Comparison of ENCODE assay signal across 8 cellular contexts in genomic region chr6:34243901-34244884, GRCh38. TPM values are rescaled to one million over a fixed set of nuclear protein-coding genes. Genes with fewer than 3 reads are reported as not detected.
DNase-seq lines count a peak whose midpoint lies in the region; ATAC-seq and TF ChIP-seq lines count a peak whose summit lies in the region.

No MANE protein-coding gene starts in this region.

- H3K9me3 ChIP-seq in MG63: no peaks in the 10 kb centered on the region

- DNase-seq in ELF-1 (ENCODE audit: low read depth, low spot score): peak; percentile 72
- peak; percentile 93 for DNase-seq in MG63
- DNase-seq in activated T-cell treated with anti-CD3 and anti-CD28 coated beads for 24 hours (ENCODE audit: low read depth): peak; percentile 66
- peak; percentile 82 for DNase-seq in fibroblast of gingiva (ENCODE audit: low read depth)
- no peak for DNase-seq in osteocyte (ENCODE audit: extremely low spot score, unreplicated experiment)
- no peak for DNase-seq in DMS114 treated with DMSO at 0.1 percent for 48 hours (lab: John Stamatoyannopoulos, UW; ENCODE audit: unreplicated experiment)

- H3K27me3 Mint-ChIP-seq in osteocyte (ENCODE audit: unreplicated experiment): no peaks in the 10 kb centered on the region

- H3K9me3 Mint-ChIP-seq in osteocyte (ENCODE audit: unreplicated experiment): no peaks in the 10 kb centered on the region

- peaks cover 7% of the 10 kb centered on the region for H3K36me3 Mint-ChIP-seq in osteocyte (ENCODE audit: unreplicated experiment)

- H3K4me3 Mint-ChIP-seq in osteocyte (ENCODE audit: unreplicated experiment): peak overlapping the region; percentile 26

- no peak overlapping the region for H3K4me3 ChIP-seq in MG63

- no peak for ATAC-seq in GM19395 (IDR thresholded peaks at IDR 0.05; ENCODE audit: unreplicated experiment)
- no peak for ATAC-seq in GM18520 (IDR thresholded peaks at IDR 0.05; ENCODE audit: unreplicated experiment)

- H3K27me3 ChIP-seq in MG63: no peaks in the 10 kb centered on the region

- peak; percentile 38 for TF ChIP-seq CTCF in osteocyte (IDR thresholded peaks at IDR 0.05)

- H3K4me1 Mint-ChIP-seq in osteocyte (ENCODE audit: unreplicated experiment): peaks cover 57% of the 10 kb centered on the region

- H3K36me3 ChIP-seq in MG63: peaks cover 20% of the 10 kb centered on the region

- peak overlapping the region; percentile 87 for H3K27ac Mint-ChIP-seq in osteocyte (ENCODE audit: unreplicated experiment)

RNA-seq across cellular contexts. Expression of gene SMIM29, which starts 4.6 kb away (rescaled TPM):
- 2.4 and 12.0 TPM in 2 replicates for total RNA-seq in MG63 (2014; rRNA removed; shearing (Covaris generic); ENCODE audit: low replicate concordance)
- total RNA-seq in osteocyte: 23.2 and 23.4 TPM in 2 replicates

RNA-seq across cellular contexts. Expression of gene HMGA1, which starts 7.5 kb away (rescaled TPM):
- total RNA-seq in MG63 (2014; rRNA removed; shearing (Covaris generic); ENCODE audit: low replicate concordance): 65.7 and 74.6 TPM in 2 replicates
- total RNA-seq in osteocyte: 89.0 and 89.7 TPM in 2 replicates

Comparison
In these comparisons a context has a peak if more than half of its experiments do, and no peak if none do; other contexts are left out.
1. DNase-seq: peak in ELF-1 (single experiment), MG63 (single experiment), activated T-cell treated with anti-CD3 and anti-CD28 coated beads for 24 hours (single experiment) and fibroblast of gingiva (single experiment); none in osteocyte (single experiment) and DMS114 treated with DMSO at 0.1 percent for 48 hours (single experiment).